16 cellular contexts compared by ENCODE assay signal in genomic region chr16:50308237-50308965, GRCh38. TPM values are rescaled to one million over a fixed set of nuclear protein-coding genes. Genes with fewer than 3 reads are reported as not detected.
DNase-seq lines count a peak whose midpoint lies in the region; ATAC-seq, FAIRE-seq and TF ChIP-seq lines count a peak whose summit lies in the region.
"Had no signal": no experiment of that assay in that cellular context is flagged by ENCODE, and none has a peak within 500 bp of the region (broad histone marks: within the 10 kb centered on the region; RNA-seq: fewer than 3 reads in every experiment).

No MANE protein-coding gene starts in this region.

- TF ChIP-seq POLR2A in H1 (IDR thresholded peaks at IDR 0.05; ENCODE audit: control extremely low read depth in 1 of 2, low read depth in 2 of 2, low read length in 2 of 2): no peak

- no peaks in the 10 kb centered on the region; a peak in 1 of 7 replicates for H3K4me1 ChIP-seq in H1 (replicated peaks in 1 of 4; ENCODE audit: control insufficient read depth in 3 of 4, insufficient read depth in 4 of 4, low read length in 3 of 4)

- H4K5ac ChIP-seq in H1 (ENCODE audit: insufficient read length, low read depth, low read length): no peak overlapping the region

- TF ChIP-seq EP300 in H1 (IDR thresholded peaks at IDR 0.05; ENCODE audit: borderline replicate concordance in 1 of 2, low read depth in 2 of 2, low read length in 2 of 2): no peak

- no peak overlapping the region for H3K14ac ChIP-seq in H1 (ENCODE audit: insufficient read length)

- no peak overlapping the region for H4K91ac ChIP-seq in H1 (replicated peaks; ENCODE audit: insufficient read length, low read length)

- H3K4me3 ChIP-seq in H1 (ENCODE audit: extremely low read depth in 1 of 4, insufficient read depth in 2 of 4, low read depth in 3 of 4, low read length in 4 of 4): no peak overlapping the region
- H3K4me3 ChIP-seq: esophagus muscularis mucosa, hepatocyte, thyroid gland had no signal

- H3K79me1 ChIP-seq in H1 (ENCODE audit: low read depth, low read length): no peaks in the 10 kb centered on the region

- no peak overlapping the region for H2BK5ac ChIP-seq in H1 (ENCODE audit: low read depth, low read length)

- ATAC-seq in stimulated activated effector memory CD8-positive, alpha-beta T cell treated with anti-CD3 and anti-CD28 coated beads, Interleukin-12 subunit alpha, Interleukin-12 subunit beta, amount 100 ng/mL, for 72 hours: no peak
- ATAC-seq in HG02970 (IDR thresholded peaks at IDR 0.05; ENCODE audit: low FRiP score, unreplicated experiment) (no peak), HG03460 (IDR thresholded peaks at IDR 0.05; ENCODE audit: unreplicated experiment) (no peak)

- H3K27ac Mint-ChIP-seq in HFFc6: peak overlapping the region; percentile 76; the same call in 1 of the 2 replicates
- peak overlapping the region; percentile 54 for H3K27ac Mint-ChIP-seq in stimulated activated effector memory CD8-positive, alpha-beta T cell treated with anti-CD3 and anti-CD28 coated beads, Interleukin-12 subunit alpha, Interleukin-12 subunit beta, amount 100 ng/mL, for 72 hours

- POLR2A ChIA-PET in H1 (lab: Charles Lee; ENCODE audit: partially characterized antibody): interaction anchor here (1.3 to 1.6 kb wide), 3 partner anchors 11 to 46 kb away, joined by 4 to 5 read pairs (median 4); no protein-coding TSS in a partner anchor

- no peaks in the 10 kb centered on the region for H3K27me3 ChIP-seq in H1 (replicated peaks in 1 of 4; ENCODE audit: control insufficient read depth in 3 of 4, extremely low read depth in 1 of 4, insufficient read depth in 3 of 4, low read length in 3 of 4)
- H3K27me3 ChIP-seq: esophagus muscularis mucosa, hepatocyte, thyroid gland had no signal

- no peaks in the 10 kb centered on the region for H3K23me2 ChIP-seq in H1 (ENCODE audit: low read depth, low read length)

- no peak overlapping the region for H3K4me3 Mint-ChIP-seq in HFFc6
- no peak overlapping the region for H3K4me3 Mint-ChIP-seq in stimulated activated effector memory CD8-positive, alpha-beta T cell treated with anti-CD3 and anti-CD28 coated beads, Interleukin-12 subunit alpha, Interleukin-12 subunit beta, amount 100 ng/mL, for 72 hours
- H3K4me3 Mint-ChIP-seq: activated naive CD4-positive, alpha-beta T cell treated with anti-CD3 and anti-CD28 coated beads, Interleukin-2, amount 50 U/mL, for 24 hours had no signal

- H2BK20ac ChIP-seq in H1 (ENCODE audit: low read length): no peak overlapping the region

- TF ChIP-seq RAD21 in H1 (IDR thresholded peaks at IDR 0.05 in 1 of 2, conservative IDR thresholded peaks at IDR 0.05 in 1 of 2; ENCODE audit: low read depth in 2 of 2, low read length in 2 of 2): no peak

- WGBS in H1 (ENCODE audit: extremely low coverage in 1 of 2, insufficient coverage in 1 of 2, insufficient read length in 1 of 2, insufficient replicate concordance in 2 of 2, low coverage in 1 of 2, low lambda C conversion rate in 2 of 2, missing lambda C conversion rate in 1 of 2), 2 experiments: 90% methylated on average over 17 of the region's 18 CpGs; no CpG with 5 or more reads in 1 of the 2 experiments

- CTCF ChIA-PET in H1 (lab: Charles Lee; ENCODE audit: partially characterized antibody): interaction anchor here (1.2 to 1.8 kb wide), 5 partner anchors 7 to 229 kb away, joined by 3 to 6 read pairs (median 4); partner anchors contain the start of gene ADCY7

- no peak overlapping the region for H2AFZ ChIP-seq in H1 (ENCODE audit: low read length)
- H2AFZ ChIP-seq: hepatocyte had no signal

- no peak overlapping the region for H3K27ac ChIP-seq in H1 (ENCODE audit: low read depth, low read length)
- H3K27ac ChIP-seq: esophagus muscularis mucosa, hepatocyte, thyroid gland had no signal

- H2BK120ac ChIP-seq in H1 (replicated peaks; ENCODE audit: low read depth, low read length): no peak overlapping the region

- H2BK15ac ChIP-seq in H1 (ENCODE audit: low read length): no peak overlapping the region

- no peak overlapping the region for H3K4me2 ChIP-seq in H1 (ENCODE audit: insufficient read depth in 1 of 2, low read depth in 2 of 2, low read length in 2 of 2)
- H3K4me2 ChIP-seq: hepatocyte had no signal

- no peak overlapping the region for H3K23ac ChIP-seq in H1 (ENCODE audit: insufficient read length)

- no peaks in the 10 kb centered on the region for H3K79me2 ChIP-seq in H1 (ENCODE audit: control insufficient read depth in 1 of 2, insufficient read depth in 2 of 2, low read length in 2 of 2)
- H3K79me2 ChIP-seq: hepatocyte had no signal

- 0 out of 2 replicates have a peak overlapping the region, but pooled peaks have one; percentile 71 for H4K8ac ChIP-seq in H1 (ENCODE audit: extremely low read depth, insufficient read depth, low read length)

- no peak for TF ChIP-seq CTCF in HFFc6 (IDR thresholded peaks at IDR 0.05)
- no peak for TF ChIP-seq CTCF in H1 (IDR thresholded peaks at IDR 0.05; ENCODE audit: control extremely low read depth in 1 of 3, insufficient read depth in 1 of 3, low read depth in 1 of 3, low read length in 3 of 3)

- peaks cover 10% of the 10 kb centered on the region for H3K36me3 Mint-ChIP-seq in HFFc6 (ENCODE audit: low read depth)
- peaks cover 88% of the 10 kb centered on the region for H3K36me3 Mint-ChIP-seq in stimulated activated effector memory CD8-positive, alpha-beta T cell treated with anti-CD3 and anti-CD28 coated beads, Interleukin-12 subunit alpha, Interleukin-12 subunit beta, amount 100 ng/mL, for 72 hours

- H2BK12ac ChIP-seq in H1 (ENCODE audit: low read depth, low read length): no peak overlapping the region

- H3K36me3 ChIP-seq in H1 (ENCODE audit: control insufficient read depth in 2 of 4, insufficient read depth in 4 of 4, low read length in 3 of 4): 0 out of 8 replicates have a peak, but pooled peaks cover 0 to 1% (median 0%) of the 10 kb centered on the region in 4 experiments
- H3K36me3 ChIP-seq: thyroid gland had no signal

- H3K9me3 Mint-ChIP-seq in HFFc6: no peaks in the 10 kb centered on the region
- no peaks in the 10 kb centered on the region for H3K9me3 Mint-ChIP-seq in stimulated activated effector memory CD8-positive, alpha-beta T cell treated with anti-CD3 and anti-CD28 coated beads, Interleukin-12 subunit alpha, Interleukin-12 subunit beta, amount 100 ng/mL, for 72 hours
- H3K9me3 Mint-ChIP-seq: activated naive CD4-positive, alpha-beta T cell treated with anti-CD3 and anti-CD28 coated beads, Interleukin-2, amount 50 U/mL, for 24 hours had no signal

- peaks cover 17% of the 10 kb centered on the region for H3K4me1 Mint-ChIP-seq in HFFc6 (ENCODE audit: low read depth)
- peaks cover 20% of the 10 kb centered on the region for H3K4me1 Mint-ChIP-seq in stimulated activated effector memory CD8-positive, alpha-beta T cell treated with anti-CD3 and anti-CD28 coated beads, Interleukin-12 subunit alpha, Interleukin-12 subunit beta, amount 100 ng/mL, for 72 hours

- H3K4ac ChIP-seq in H1 (replicated peaks; ENCODE audit: insufficient read length, low read depth, low read length): no peak overlapping the region

- H3K27me3 Mint-ChIP-seq in HFFc6 (ENCODE audit: insufficient read depth): peaks cover 4% of the 10 kb centered on the region
- H3K27me3 Mint-ChIP-seq: activated naive CD4-positive, alpha-beta T cell treated with anti-CD3 and anti-CD28 coated beads, Interleukin-2, amount 50 U/mL, for 24 hours had no signal

- H3K18ac ChIP-seq in H1 (ENCODE audit: extremely low read depth, low read length): no peak overlapping the region

- no peak overlapping the region for H2AK5ac ChIP-seq in H1 (ENCODE audit: low read depth, low read length)

- peak; percentile 1 for DNase-seq in activated naive CD4-positive, alpha-beta T cell treated with Interleukin-2 at 50 U/mL for 16 hours
- no peak for DNase-seq in activated naive CD4-positive, alpha-beta T cell (lab: John Stamatoyannopoulos, UW)
- no peak for DNase-seq in HFFc6
- peak in 1 of 2 experiments; percentile 42 for DNase-seq in H1 (ENCODE audit: low read depth in 1 of 2, low spot score in 2 of 2)
- DNase-seq in stimulated activated effector memory CD8-positive, alpha-beta T cell treated with anti-CD3 and anti-CD28 coated beads, Interleukin-12 subunit alpha, Interleukin-12 subunit beta, amount 100 ng/mL, for 72 hours (ENCODE audit: low spot score in 2 of 2): no peak
- no peak for DNase-seq in NCI-H2029 treated with DMSO at 0.1 percent for 48 hours (lab: John Stamatoyannopoulos, UW)
- DNase-seq: DMS153, NCI-H1105, NCI-H446, OCI-M1 had no signal

- no peak for FAIRE-seq in H1 (lab: Jason Lieb, UNC)

- H3K9ac ChIP-seq in H1 (replicated peaks in 1 of 4; ENCODE audit: extremely low read depth in 1 of 4, low read depth in 3 of 4, low read length in 3 of 4): no peak overlapping the region

- no peaks in the 10 kb centered on the region; a peak in 1 of 4 replicates for H3K9me3 ChIP-seq in H1 (ENCODE audit: insufficient read depth in 2 of 2, low read depth in 1 of 2, low read length in 1 of 2)
- H3K9me3 ChIP-seq: esophagus muscularis mucosa, thyroid gland had no signal

- no peak overlapping the region for H3K56ac ChIP-seq in H1 (replicated peaks; ENCODE audit: insufficient read length, low read depth, low read length)

- H4K20me1 ChIP-seq in H1 (replicated peaks in 1 of 2; ENCODE audit: control insufficient read depth in 1 of 2, insufficient read depth in 2 of 2, low read length in 2 of 2): peaks cover 2 to 3% of the 10 kb centered on the region in 2 experiments

TF ChIP-seq in H1, 55 proteins besides CTCF, POLR2A, EP300 and RAD21 (continues in another document):
- TF ChIP-seq CHD1 (IDR thresholded peaks at IDR 0.05; ENCODE audit: low read depth, low read length): no peak
- TF ChIP-seq HDAC6 (IDR thresholded peaks at IDR 0.05; ENCODE audit: low read depth, low read length): no peak
- no peak for TF ChIP-seq FOSL1 (IDR thresholded peaks at IDR 0.05; ENCODE audit: insufficient read depth, low read depth, low read length)
- TF ChIP-seq GABPA (IDR thresholded peaks at IDR 0.05; ENCODE audit: borderline replicate concordance, insufficient read depth, low read length): no peak
- TF ChIP-seq CREB1 (IDR thresholded peaks at IDR 0.05): no peak
- no peak for TF ChIP-seq MAFK (IDR thresholded peaks at IDR 0.05; ENCODE audit: low read depth, low read length)
- TF ChIP-seq ZNF274 (IDR thresholded peaks at IDR 0.05; ENCODE audit: borderline replicate concordance, extremely low read depth, low read length): no peak
- TF ChIP-seq HDAC2 (IDR thresholded peaks at IDR 0.05; ENCODE audit: borderline replicate concordance in 1 of 2, low read depth in 2 of 2, low read length in 2 of 2): no peak

RNA-seq across cellular contexts. Expression of gene ADCY7, which starts 42.0 kb away (rescaled TPM):
- 10 to 100 TPM; 32.7 to 48.1 (median 41.9) TPM for total RNA-seq in HFFc6 (2021; fragmentation: NEBNext Ultra II Directional; extraction: Animal tissue kit (Norgen Biotek cat#: 25700))
- 4.7 and 5.1 TPM in 2 replicates for total RNA-seq in H1 (2021; fragmentation: NEBNext Ultra II Directional; extraction: Animal tissue kit (Norgen Biotek cat#: 25700))
- polyA plus RNA-seq in H1 (2011; rRNA removed): 2.4 and 5.5 TPM in 2 replicates
- polyA plus RNA-seq in H1 (2011; cell fraction: cytosol; rRNA removed): 4.9 TPM
- 13.5 TPM for polyA plus RNA-seq in H1 (2011; cell fraction: nucleus; rRNA removed)
- 2.0 to 4.3 TPM (median 2.9 TPM) in 4 replicates for polyA plus RNA-seq in H1 (2012, experiment 1 of 2)
- 0.45 TPM for polyA plus RNA-seq in H1 (2012, experiment 2 of 2)
- 1.8 TPM for polyA plus RNA-seq in H1 (2013, experiment 1 of 2)
- polyA plus RNA-seq in H1 (2013, experiment 2 of 2): 1.7 TPM
- 6.9 and 7.2 TPM in 2 replicates for polyA minus RNA-seq in H1 (2011; rRNA and poly(A)+ RNA removed)
- polyA minus RNA-seq in H1 (2011; cell fraction: cytosol; rRNA and poly(A)+ RNA removed): 7.3 TPM
- polyA minus RNA-seq in H1 (2011; cell fraction: nucleus; rRNA and poly(A)+ RNA removed): 6.4 TPM
